In the genomic region with DNA sequence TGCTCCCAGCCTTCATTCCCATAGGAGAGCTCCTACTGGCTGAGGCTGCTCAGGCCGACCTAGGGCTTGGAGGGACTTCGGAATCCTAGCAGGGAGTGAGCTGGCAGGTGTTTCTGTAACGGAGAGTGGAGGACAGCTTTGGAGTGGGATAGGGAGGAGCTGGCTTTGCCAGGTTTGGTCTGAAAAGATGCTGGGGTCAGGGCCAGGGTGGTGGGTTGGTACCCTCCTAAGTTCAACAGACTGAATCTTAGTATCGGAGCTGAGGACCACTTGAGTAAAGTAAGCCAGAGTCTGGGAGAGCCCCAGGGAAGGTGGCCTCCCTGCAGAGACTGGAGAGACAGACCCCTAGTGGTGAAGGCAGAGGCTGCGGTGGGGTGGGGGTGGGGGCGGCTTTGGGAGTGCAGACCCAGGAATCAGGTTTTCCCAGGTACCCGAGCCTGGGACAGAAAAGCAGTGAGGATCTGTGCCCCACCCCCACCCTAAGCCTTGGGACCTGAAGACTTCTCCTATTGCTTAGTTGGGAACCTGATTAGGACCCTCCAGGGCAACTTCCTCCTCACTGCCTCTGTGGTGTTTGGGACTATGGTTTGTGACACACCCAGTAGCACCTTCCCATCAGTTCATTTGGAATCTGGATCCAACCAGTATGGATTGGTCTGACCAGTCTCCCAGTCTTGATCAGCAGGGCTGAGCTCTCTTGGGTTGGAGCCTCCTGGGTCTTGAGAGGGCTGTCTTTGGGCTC, we compare ENCODE assay signal across 9 cellular contexts. TPM values are rescaled to one million over a fixed set of nuclear protein-coding genes. Genes with fewer than 3 reads are reported as not detected.
A peak's percentile ranks its signal among the peaks of the same experiment; 100 is the strongest.
DNase-seq lines count a peak whose midpoint lies in the region; ATAC-seq, FAIRE-seq and TF ChIP-seq lines count a peak whose summit lies in the region.
"Had no signal": no experiment of that assay in that cellular context is flagged by ENCODE, and none has a peak within 500 bp of the region (broad histone marks: within the 10 kb centered on the region; RNA-seq: fewer than 3 reads in every experiment).

No MANE protein-coding gene starts in this region.

- no peaks in the 10 kb centered on the region; a peak in 1 of 5 replicates for H3K27me3 ChIP-seq in K562 (ENCODE audit: control insufficient read depth in 2 of 2, insufficient read depth in 2 of 2, low read length in 2 of 2)
- H3K27me3 ChIP-seq in subcutaneous abdominal adipose tissue (ENCODE audit: control insufficient read depth in 5 of 5, insufficient read depth in 4 of 5, low read length in 5 of 5) = no peaks in the 10 kb centered on the region

- peaks cover 7% of the 10 kb centered on the region for H3K9me1 ChIP-seq in K562 (ENCODE audit: control insufficient read depth, insufficient read depth, low read length)

- peak in 1 of 2 experiments; percentile 23; a peak in 1 of 4 replicates for TF ChIP-seq RAD21 in K562 (CRISPR knock-in tag; conservative IDR thresholded peaks at IDR 0.05 in 1 of 2, IDR thresholded peaks at IDR 0.05 in 1 of 2)

- no peaks in the 10 kb centered on the region for H3K36me3 ChIP-seq in K562 (ENCODE audit: control insufficient read depth, insufficient read depth, low read length)
- H3K36me3 ChIP-seq in subcutaneous abdominal adipose tissue (ENCODE audit: control insufficient read depth in 5 of 5, insufficient read depth in 5 of 5, low read length in 5 of 5) = no peaks in the 10 kb centered on the region

- in situ Hi-C loops in K562 (cut with MboI) = no loop called here

- peak; percentile 62 to 67 (median 63) for TF ChIP-seq CTCF in K562 (IDR thresholded peaks at IDR 0.05 in 2 of 3, conservative IDR thresholded peaks at IDR 0.05 in 1 of 3; ENCODE audit: insufficient read depth in 2 of 3, low read depth in 1 of 3, low read length in 3 of 3)

- no TSS peak for BruUV-seq in K562 (replicated peaks; lab: Mats Ljungman, UMichigan)

- peaks cover 5% of the 10 kb centered on the region; the same call in 1 of the 2 replicates for H4K20me1 ChIP-seq in K562 (replicated peaks; ENCODE audit: control insufficient read depth, insufficient read depth, low read length)

- peak overlapping the region; percentile 79 for H2AFZ ChIP-seq in K562 (ENCODE audit: low read depth, low read length)

- H3K9ac ChIP-seq in K562 (ENCODE audit: insufficient read depth in 1 of 2, low read depth in 2 of 2, low read length in 2 of 2) (peak overlapping the region; percentile 42 to 100), subcutaneous abdominal adipose tissue (ENCODE audit: low read length in 5 of 5) (peak overlapping the region in 4 of 5 donors; percentile 5 to 53 (median 39))

- peak; percentile 44 for FAIRE-seq in K562 (lab: Jason Lieb, UNC)
- FAIRE-seq: colon had no signal

- no peak overlapping the region for H3K27ac Mint-ChIP-seq in activated CD4-positive, alpha-beta T cell treated with anti-CD3 and anti-CD28 coated beads, Interleukin-2, amount 10 ng/mL, durations not matched to agents 24 days and 14 days

- peak; percentile 67 for DNase-seq in activated CD4-positive, alpha-beta T cell treated with anti-CD3 and anti-CD28 coated beads, Interleukin-2, amount 10 ng/mL, durations not matched to agents 24 days and 14 days
- no peak for DNase-seq in activated CD4-positive, alpha-beta T cell treated with anti-CD3 and anti-CD28 coated beads, Interleukin-2, amount 50 U/mL, for 1 hour
- DNase-seq in NCI-H1105 (lab: John Stamatoyannopoulos, UW) (peak; percentile 26), K562 (ENCODE audit: extremely low read depth in 1 of 4, low spot score in 3 of 4) (peak; percentile 67 to 75 (median 70)), kidney tubule cell (ENCODE audit: low spot score) (peak; percentile 35), NCI-H2196 (lab: John Stamatoyannopoulos, UW; ENCODE audit: unreplicated experiment) (no peak)

- H3K9me3 ChIP-seq in K562 (replicated peaks; ENCODE audit: control insufficient read depth, insufficient read depth, low read depth, low read length) (no peaks in the 10 kb centered on the region), subcutaneous abdominal adipose tissue (ENCODE audit: control insufficient read depth in 5 of 5, low read length in 5 of 5) (no peaks in the 10 kb centered on the region)

- POLR2A ChIA-PET in K562 (lab: Yijun Ruan, JAX) = interaction anchor here (0.6 to 3.5 kb wide), 10 partner anchors 11 to 638 kb away, joined by 3 to 15 read pairs (median 3); no protein-coding TSS in a partner anchor

- no peaks in the 10 kb centered on the region for H3K9me3 Mint-ChIP-seq in activated CD4-positive, alpha-beta T cell treated with anti-CD3 and anti-CD28 coated beads, Interleukin-2, amount 10 ng/mL, durations not matched to agents 24 days and 14 days

- H3K36me3 Mint-ChIP-seq in activated CD4-positive, alpha-beta T cell treated with anti-CD3 and anti-CD28 coated beads, Interleukin-2, amount 10 ng/mL, durations not matched to agents 24 days and 14 days (ENCODE audit: low read depth) = no peaks in the 10 kb centered on the region

- peak overlapping the region; percentile 85 for H3K4me3 Mint-ChIP-seq in activated CD4-positive, alpha-beta T cell treated with anti-CD3 and anti-CD28 coated beads, Interleukin-2, amount 10 ng/mL, durations not matched to agents 24 days and 14 days

- H3K79me2 ChIP-seq in K562 (ENCODE audit: control insufficient read depth, insufficient read depth, low read length) = peaks cover 35% of the 10 kb centered on the region

- TF ChIP-seq POLR2A in K562 (conservative IDR thresholded peaks at IDR 0.05) = no peak

- H3K27ac ChIP-seq in K562 (ENCODE audit: extremely low read depth, low read depth, low read length) (peak overlapping the region; percentile 49; the same call in 2 of the 3 replicates), subcutaneous abdominal adipose tissue (ENCODE audit: low read depth, low read length) (no peak overlapping the region)

- CTCF ChIA-PET in K562 (lab: Yijun Ruan, JAX; ENCODE audit: low intra/inter-chr PET ratio) = interaction anchor here (1.1 to 1.4 kb wide), 2 partner anchors 162 to 210 kb away, joined by 3 read pairs; no protein-coding TSS in a partner anchor

- 17% methylated on average over 6 of the region's 7 CpGs for WGBS in K562 (ENCODE audit: insufficient coverage, low coverage, missing lambda C conversion rate)

- peak overlapping the region; percentile 99 for H3K4me2 ChIP-seq in K562 (ENCODE audit: insufficient read depth, low read length)

- intact Hi-C loops in activated CD4-positive, alpha-beta T cell treated with anti-CD3 and anti-CD28 coated beads, Interleukin-2, amount 10 ng/mL, durations not matched to agents 24 days and 14 days (cut with micrococcal nuclease) = loop anchor here (1.0 to 5.0 kb wide), 3 partner anchors 10 to 226 kb away; partner anchors contain the start of gene ARID5A
- intact Hi-C loops in K562 (cut with micrococcal nuclease) = loop anchor here (5.0 kb wide), 3 partner anchors 54 to 211 kb away; partner anchors contain the start of genes CNNM3 and KANSL3

- H3K4me3 ChIP-seq in K562 = peak overlapping the region; percentile 54
- H3K4me3 ChIP-seq in subcutaneous abdominal adipose tissue (ENCODE audit: low read depth in 1 of 5, low read length in 5 of 5) = peak overlapping the region in 4 of 5 donors; percentile 1 to 97 (median 52)

- H3K27me3 Mint-ChIP-seq in activated CD4-positive, alpha-beta T cell treated with anti-CD3 and anti-CD28 coated beads, Interleukin-2, amount 10 ng/mL, durations not matched to agents 24 days and 14 days = no peaks in the 10 kb centered on the region

- no peak for TF ChIP-seq EP300 in K562 (IDR thresholded peaks at IDR 0.05; ENCODE audit: low read length)

- peaks cover 57% of the 10 kb centered on the region for H3K4me1 Mint-ChIP-seq in activated CD4-positive, alpha-beta T cell treated with anti-CD3 and anti-CD28 coated beads, Interleukin-2, amount 10 ng/mL, durations not matched to agents 24 days and 14 days

- H3K4me1 ChIP-seq in K562 (replicated peaks in 1 of 2; ENCODE audit: control insufficient read depth in 2 of 2, insufficient read depth in 2 of 2, low read length in 2 of 2) = peaks cover 29 to 45% of the 10 kb centered on the region in 2 experiments
- H3K4me1 ChIP-seq in subcutaneous abdominal adipose tissue (ENCODE audit: control insufficient read depth in 5 of 5, insufficient read depth in 5 of 5, low read length in 5 of 5) = peaks cover 9 to 45% (median 43%) of the 10 kb centered on the region in 5 donors

- peak; percentile 72 for ATAC-seq in K562
- ATAC-seq in HG03175 (IDR thresholded peaks at IDR 0.05; ENCODE audit: unreplicated experiment) = no peak

RNA-seq across cellular contexts. Expression of gene CNNM4, which starts 3.0 kb away (rescaled TPM):
- total RNA-seq in activated CD4-positive, alpha-beta T cell treated with anti-CD3 and anti-CD28 coated beads, Interleukin-2, amount 10 ng/mL, durations not matched to agents 24 days and 14 days = 10.1 and 11.2 TPM in 2 replicates
- 10.6 and 25.3 TPM in 2 replicates for total RNA-seq in K562 (2011; cell fraction: chromatin; rRNA removed; ENCODE audit: low replicate concordance)
- 20.0 and 21.7 TPM in 2 replicates for total RNA-seq in K562 (2011; cell fraction: nucleolus; rRNA removed)
- total RNA-seq in K562 (2011; cell fraction: nucleoplasm; rRNA removed) = 17.5 and 21.4 TPM in 2 replicates
- total RNA-seq in K562 (2014; rRNA removed) (2.5 and 3.4 TPM in 2 replicates), K562 (2014; rRNA removed; fragmentation: Illumina TruSeq; extraction: Trizol) (2.3 and 2.7 TPM in 2 replicates), K562 (2015; rRNA removed; fragmentation: Illumina TruSeq; extraction: Trizol) (2.8 TPM in 2 replicates), K562 (2021) (6.3 and 6.7 TPM in 2 replicates)
- polyA plus RNA-seq in K562 (2011; rRNA removed) (3.4 and 6.5 TPM in 2 replicates), K562 (2014; fragmentation: Illumina TruSeq; extraction: Trizol) (5.4 and 5.8 TPM in 2 replicates), K562 (2014; fragmentation: Nextera tagmentation; extraction: Ambion mirVana) (1 to 10 TPM in 1 of 2 experiments, under 1 TPM in 1; 0.96 to 1.4 TPM), K562 (2014; rRNA removed) (3.0 and 3.7 TPM in 2 replicates)
- polyA plus RNA-seq in K562 (2011; cell fraction: cytosol; rRNA removed) = 5.1 and 5.7 TPM in 2 replicates
- polyA plus RNA-seq in K562 (2011; cell fraction: nucleus; rRNA removed) = 7.6 and 8.7 TPM in 2 replicates
- polyA plus RNA-seq in K562 (2012) = 3.6 and 5.0 TPM in 2 replicates
- polyA minus RNA-seq in K562 (2011; rRNA and poly(A)+ RNA removed) = 6.3 and 7.3 TPM in 2 replicates
- 5.7 and 8.8 TPM in 2 replicates for polyA minus RNA-seq in K562 (2011; cell fraction: cytosol; rRNA and poly(A)+ RNA removed)
- 3.6 and 6.0 TPM in 2 replicates for polyA minus RNA-seq in K562 (2011; cell fraction: nucleus; rRNA and poly(A)+ RNA removed)

RNA-seq across cellular contexts. Expression of gene LMAN2L, which starts 23.8 kb away (rescaled TPM):
- 6.5 and 7.3 TPM in 2 replicates for total RNA-seq in activated CD4-positive, alpha-beta T cell treated with anti-CD3 and anti-CD28 coated beads, Interleukin-2, amount 10 ng/mL, durations not matched to agents 24 days and 14 days
- 23.1 and 26.6 TPM in 2 replicates for total RNA-seq in K562 (2011; cell fraction: chromatin; rRNA removed; ENCODE audit: low replicate concordance)
- total RNA-seq in K562 (2011; cell fraction: nucleolus; rRNA removed) = 23.9 and 25.3 TPM in 2 replicates
- 23.2 and 26.7 TPM in 2 replicates for total RNA-seq in K562 (2011; cell fraction: nucleoplasm; rRNA removed)
- total RNA-seq in K562 (2014; rRNA removed) = 7.2 and 11.0 TPM in 2 replicates
- 10.0 and 10.8 TPM in 2 replicates for total RNA-seq in K562 (2014; rRNA removed; fragmentation: Illumina TruSeq; extraction: Trizol)
- total RNA-seq in K562 (2015; rRNA removed; fragmentation: Illumina TruSeq; extraction: Trizol) = 12.3 and 13.1 TPM in 2 replicates
- 9.2 and 9.8 TPM in 2 replicates for total RNA-seq in K562 (2021)
- polyA plus RNA-seq in K562 (2011; rRNA removed) = 14.7 and 17.7 TPM in 2 replicates
- polyA plus RNA-seq in K562 (2011; cell fraction: cytosol; rRNA removed) = 10.8 and 13.6 TPM in 2 replicates
- 11.2 and 13.0 TPM in 2 replicates for polyA plus RNA-seq in K562 (2011; cell fraction: nucleus; rRNA removed)
- polyA plus RNA-seq in K562 (2012) = 11.7 and 15.4 TPM in 2 replicates
- polyA plus RNA-seq in K562 (2014; fragmentation: Illumina TruSeq; extraction: Trizol) = 10.2 and 12.5 TPM in 2 replicates
- 10 to 100 TPM; 24.4 to 37.7 TPM for polyA plus RNA-seq in K562 (2014; fragmentation: Nextera tagmentation; extraction: Ambion mirVana)
- 9.2 and 12.2 TPM in 2 replicates for polyA plus RNA-seq in K562 (2014; rRNA removed)
- polyA minus RNA-seq in K562 (2011; rRNA and poly(A)+ RNA removed) = 11.6 and 12.3 TPM in 2 replicates
- polyA minus RNA-seq in K562 (2011; cell fraction: cytosol; rRNA and poly(A)+ RNA removed) = 3.5 and 4.0 TPM in 2 replicates
- 5.7 TPM in 2 replicates for polyA minus RNA-seq in K562 (2011; cell fraction: nucleus; rRNA and poly(A)+ RNA removed)

RNA-seq across cellular contexts. Expression of gene CNNM3, which starts 52.4 kb away (rescaled TPM):
- 29.4 and 30.5 TPM in 2 replicates for total RNA-seq in activated CD4-positive, alpha-beta T cell treated with anti-CD3 and anti-CD28 coated beads, Interleukin-2, amount 10 ng/mL, durations not matched to agents 24 days and 14 days
- total RNA-seq in K562 (2011; cell fraction: chromatin; rRNA removed; ENCODE audit: low replicate concordance) = 36.0 and 91.8 TPM in 2 replicates
- total RNA-seq in K562 (2011; cell fraction: nucleolus; rRNA removed) = 60.5 and 68.7 TPM in 2 replicates
- 54.1 and 60.8 TPM in 2 replicates for total RNA-seq in K562 (2011; cell fraction: nucleoplasm; rRNA removed)
- total RNA-seq in K562 (2014; rRNA removed) = 6.0 and 7.7 TPM in 2 replicates
- total RNA-seq in K562 (2014; rRNA removed; fragmentation: Illumina TruSeq; extraction: Trizol) = 4.5 and 6.5 TPM in 2 replicates
- total RNA-seq in K562 (2015; rRNA removed; fragmentation: Illumina TruSeq; extraction: Trizol) = 5.6 and 7.6 TPM in 2 replicates
- total RNA-seq in K562 (2021) = 16.9 TPM in 2 replicates
- polyA plus RNA-seq in K562 (2011; rRNA removed) = 5.7 and 10.6 TPM in 2 replicates
- 10.7 and 16.0 TPM in 2 replicates for polyA plus RNA-seq in K562 (2011; cell fraction: cytosol; rRNA removed)
- polyA plus RNA-seq in K562 (2011; cell fraction: nucleus; rRNA removed) = 25.5 and 35.7 TPM in 2 replicates
- polyA plus RNA-seq in K562 (2012) = 11.7 and 15.0 TPM in 2 replicates
- polyA plus RNA-seq in K562 (2014; fragmentation: Illumina TruSeq; extraction: Trizol) = 11.7 and 11.8 TPM in 2 replicates
- polyA plus RNA-seq in K562 (2014; fragmentation: Nextera tagmentation; extraction: Ambion mirVana) = 1 to 10 TPM; 1.4 to 1.6 TPM
- 7.1 and 9.9 TPM in 2 replicates for polyA plus RNA-seq in K562 (2014; rRNA removed)
- 12.8 and 16.0 TPM in 2 replicates for polyA minus RNA-seq in K562 (2011; rRNA and poly(A)+ RNA removed)
- polyA minus RNA-seq in K562 (2011; cell fraction: cytosol; rRNA and poly(A)+ RNA removed) = 15.2 and 25.2 TPM in 2 replicates
- polyA minus RNA-seq in K562 (2011; cell fraction: nucleus; rRNA and poly(A)+ RNA removed) = 15.1 and 17.1 TPM in 2 replicates

Comparison
In these comparisons a context has a peak if more than half of its experiments do, and no peak if none do; other contexts are left out.
1. DNase-seq: peak in activated CD4-positive, alpha-beta T cell treated with anti-CD3 and anti-CD28 coated beads, Interleukin-2, amount 10 ng/mL, durations not matched to agents 24 days and 14 days (single experiment), NCI-H1105 (single experiment), K562 (4 of 4) and kidney tubule cell (single experiment); none in activated CD4-positive, alpha-beta T cell treated with anti-CD3 and anti-CD28 coated beads, Interleukin-2, amount 50 U/mL, for 1 hour (single experiment) and NCI-H2196 (single experiment).